ENCODE assay signal across 23 cellular contexts in the genomic region with DNA sequence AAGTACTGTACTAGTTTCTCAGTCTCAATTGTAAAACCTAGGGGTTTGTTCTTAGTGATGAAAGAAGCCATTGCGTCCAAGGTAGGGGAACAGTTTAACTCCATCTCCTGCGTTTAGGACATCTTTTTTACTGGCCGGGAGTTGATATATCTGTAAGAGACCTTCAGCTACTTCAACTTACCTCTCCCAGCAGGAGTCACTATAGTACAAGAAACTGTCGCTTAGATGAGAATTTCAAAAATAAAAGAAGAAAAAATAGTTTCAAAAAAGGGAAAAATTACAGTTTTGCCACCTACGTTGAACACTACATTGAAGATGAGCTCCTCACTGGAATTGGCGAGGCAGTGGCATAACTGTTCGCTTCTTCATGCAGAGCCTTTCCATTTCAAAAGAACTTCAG.
"Had no signal": no experiment of that assay in that cellular context is flagged by ENCODE, and none has a peak within 500 bp of the region (broad histone marks: within the 10 kb centered on the region; RNA-seq: fewer than 3 reads in every experiment).

No MANE protein-coding gene starts in this region.

- ATAC-seq: activated CD4-positive, alpha-beta T cell treated with anti-CD3 and anti-CD28 coated beads for 36 hours; activated T-cell treated with anti-CD3 and anti-CD28 coated beads, Interleukin-2, amount 50 U/mL, for 72 hours; pancreas had no signal

- DNase-seq: activated CD4-positive, alpha-beta T cell treated with anti-CD3 and anti-CD28 coated beads for 36 hours; activated CD4-positive, CD25-positive, alpha-beta regulatory T cell; activated naive CD4-positive, alpha-beta T cell treated with Interleukin-2 at 50 U/mL for 16 hours; activated T-cell treated with anti-CD3 and anti-CD28 coated beads for 4 hours; activated T-cell treated with anti-CD3 and anti-CD28 coated beads, Interleukin-2, amount 50 U/mL, for 72 hours; aorta; cerebellar nuclear complex; dorsolateral prefrontal cortex; effector memory CD4-positive, alpha-beta T cell; foreskin fibroblast; mammary epithelial cell; naive B cell; nephron progenitor cell; pancreas; stimulated activated CD4-positive, alpha-beta T cell treated with anti-CD3 and anti-CD28 coated beads, Interleukin-15, amount 100 ng/mL, for 24 hours; stimulated activated CD4-positive, alpha-beta T cell treated with anti-CD3 and anti-CD28 coated beads, Interleukin-2, amount 100 ng/mL, for 24 hours; stimulated activated naive CD4-positive, alpha-beta T cell; T-helper 1 cell; uterus had no signal

- H3K27ac ChIP-seq: cardiac muscle cell, pancreas, uterus had no signal

- H3K27me3 ChIP-seq: cardiac muscle cell, dorsolateral prefrontal cortex, pancreas, right atrium auricular region, uterus had no signal

- H3K4me3 ChIP-seq: cardiac muscle cell, coronary artery, dorsolateral prefrontal cortex, pancreas, right atrium auricular region, smooth muscle cell, uterus had no signal

- H3K4me1 ChIP-seq: pancreas had no signal

- H3K36me3 ChIP-seq: uterus had no signal

- H3K9me3 ChIP-seq: pancreas, right atrium auricular region, uterus had no signal

- H3K4me2 ChIP-seq: smooth muscle cell had no signal
